In genomic region chr12:124771462-124772361, GRCh38 we compare ENCODE assay signal across 8 cellular contexts.
DNase-seq lines count a peak whose midpoint lies in the region; ATAC-seq, FAIRE-seq and TF ChIP-seq lines count a peak whose summit lies in the region.

No MANE protein-coding gene starts in this region.

- H3K4me3 Mint-ChIP-seq in activated CD4-positive, alpha-beta T cell treated with anti-CD3 and anti-CD28 coated beads, Interleukin-2, amount 10 ng/mL, durations not matched to agents 24 days and 14 days: no peak overlapping the region

- H3K9ac ChIP-seq in colonic mucosa (ENCODE audit: low read depth in 2 of 2, low read length in 2 of 2): no peak overlapping the region

- H3K9me3 ChIP-seq in colonic mucosa: no peaks in the 10 kb centered on the region
- no peaks in the 10 kb centered on the region for H3K9me3 ChIP-seq in right lobe of liver

- TF ChIP-seq CTCF in AG09319 (IDR thresholded peaks at IDR 0.05; ENCODE audit: low read depth, low read length) (peak; percentile 97), colonic mucosa (IDR thresholded peaks at IDR 0.05) (peak; percentile 96), right lobe of liver (IDR thresholded peaks at IDR 0.05) (peak; percentile 92 to 99 (median 98))

- 16% methylated on average over 28 of the region's 40 CpGs for WGBS in right lobe of liver (ENCODE audit: insufficient coverage, low coverage, low lambda C conversion rate, missing lambda C conversion rate)

- H3K36me3 ChIP-seq in colonic mucosa (no peaks in the 10 kb centered on the region), right lobe of liver (no peaks in the 10 kb centered on the region)

- H3K36me3 Mint-ChIP-seq in activated CD4-positive, alpha-beta T cell treated with anti-CD3 and anti-CD28 coated beads, Interleukin-2, amount 10 ng/mL, durations not matched to agents 24 days and 14 days (ENCODE audit: low read depth): no peaks in the 10 kb centered on the region

- no peak for FAIRE-seq in H54 (lab: Jason Lieb, UNC)

- peaks cover 5% of the 10 kb centered on the region for H3K4me1 ChIP-seq in colonic mucosa
- H3K4me1 ChIP-seq in right lobe of liver: peaks cover 0 to 38% (median 4%) of the 10 kb centered on the region in 4 donors

- peak; percentile 24 for DNase-seq in AG09319 (ENCODE audit: extremely low read depth, low read depth)
- peak; percentile 77 for DNase-seq in H54 (ENCODE audit: insufficient read length, low spot score)
- DNase-seq in NCI-H510A (lab: John Stamatoyannopoulos, UW): peak; percentile 39
- DNase-seq in activated CD4-positive, alpha-beta T cell treated with anti-CD3 and anti-CD28 coated beads, Interleukin-2, amount 10 ng/mL, durations not matched to agents 24 days and 14 days: peak; percentile 95
- DNase-seq in colonic mucosa: peak; percentile 88
- peak; percentile 81 to 86 (median 81) for DNase-seq in right lobe of liver
- DNase-seq in stimulated activated CD4-positive, alpha-beta T cell treated with anti-CD3 and anti-CD28 coated beads, TNF-alpha, amount 100 ng/mL, for 4 hours (ENCODE audit: low read depth in 3 of 3): peak; percentile 66 to 82 (median 69)
- DNase-seq in GF-D8 (lab: John Stamatoyannopoulos, UW): no peak

- H3K4me1 Mint-ChIP-seq in activated CD4-positive, alpha-beta T cell treated with anti-CD3 and anti-CD28 coated beads, Interleukin-2, amount 10 ng/mL, durations not matched to agents 24 days and 14 days: peaks cover 35% of the 10 kb centered on the region

- H3K27me3 Mint-ChIP-seq in activated CD4-positive, alpha-beta T cell treated with anti-CD3 and anti-CD28 coated beads, Interleukin-2, amount 10 ng/mL, durations not matched to agents 24 days and 14 days: peaks cover 30% of the 10 kb centered on the region

- H3K4me3 ChIP-seq in colonic mucosa (no peak overlapping the region), right lobe of liver (no peak overlapping the region)

- H3K27ac Mint-ChIP-seq in activated CD4-positive, alpha-beta T cell treated with anti-CD3 and anti-CD28 coated beads, Interleukin-2, amount 10 ng/mL, durations not matched to agents 24 days and 14 days: peak overlapping the region; percentile 54

- TF ChIP-seq POLR2A in H54 (IDR thresholded peaks at IDR 0.05; ENCODE audit: low read depth, low read length) (no peak), right lobe of liver (IDR thresholded peaks at IDR 0.05) (no peak)

- no peak overlapping the region for H3K27ac ChIP-seq in colonic mucosa
- no peak overlapping the region for H3K27ac ChIP-seq in right lobe of liver

- no peaks in the 10 kb centered on the region for H3K27me3 ChIP-seq in colonic mucosa
- no peaks in the 10 kb centered on the region for H3K27me3 ChIP-seq in right lobe of liver

- H3K9me3 Mint-ChIP-seq in activated CD4-positive, alpha-beta T cell treated with anti-CD3 and anti-CD28 coated beads, Interleukin-2, amount 10 ng/mL, durations not matched to agents 24 days and 14 days: peaks cover 4% of the 10 kb centered on the region

- ATAC-seq in right lobe of liver: peak; percentile 53 to 73 (median 71)

- intact Hi-C loops in activated CD4-positive, alpha-beta T cell treated with anti-CD3 and anti-CD28 coated beads, Interleukin-2, amount 10 ng/mL, durations not matched to agents 24 days and 14 days (cut with micrococcal nuclease): loop anchor here (10.0 kb wide), 1 partner anchor 93 kb away; the partner anchor contains the start of gene SCARB1
- intact Hi-C loops in colonic mucosa (cut with DNase I) (loop anchor here (2.0 kb wide), 1 partner anchor 739 kb away; no protein-coding TSS in a partner anchor), right lobe of liver (cut with DNase I) (no loop called here)

Comparison
In these comparisons a context has a peak if more than half of its experiments do, and no peak if none do; other contexts are left out.
1. intact Hi-C loops: an anchor here in activated CD4-positive, alpha-beta T cell treated with anti-CD3 and anti-CD28 coated beads, Interleukin-2, amount 10 ng/mL, durations not matched to agents 24 days and 14 days (10.0 kb wide) and colonic mucosa (2.0 kb wide); none called in right lobe of liver.